ENCODE assay signal across 8 cellular contexts in genomic region chr14:55130194-55130550, GRCh38. TPM values are rescaled to one million over a fixed set of nuclear protein-coding genes. Genes with fewer than 3 reads are reported as not detected.
DNase-seq lines count a peak whose midpoint lies in the region; ATAC-seq, FAIRE-seq and TF ChIP-seq lines count a peak whose summit lies in the region.

No MANE protein-coding gene starts in this region.

- POLR2A ChIA-PET in activated naive CD8-positive, alpha-beta T cell treated with anti-CD3 and anti-CD28 coated beads, Interleukin-2, amount 10 ng/mL, durations not matched to agents 7 days and 5 days (lab: Charles Lee) = interaction anchor here (1.2 to 4.0 kb wide), 7 partner anchors 9 to 38 kb away, joined by 4 to 55 read pairs (median 5); no protein-coding TSS in a partner anchor

- H3K36me3 Mint-ChIP-seq in activated CD4-positive, alpha-beta T cell treated with anti-CD3 and anti-CD28 coated beads, Interleukin-2, amount 10 ng/mL, durations not matched to agents 24 days and 14 days (ENCODE audit: low read depth) = peaks cover 8% of the 10 kb centered on the region
- peaks cover 37% of the 10 kb centered on the region for H3K36me3 Mint-ChIP-seq in activated naive CD8-positive, alpha-beta T cell treated with anti-CD3 and anti-CD28 coated beads, Interleukin-2, amount 10 ng/mL, durations not matched to agents 7 days and 5 days

- no peaks in the 10 kb centered on the region for H3K9me3 Mint-ChIP-seq in activated CD4-positive, alpha-beta T cell treated with anti-CD3 and anti-CD28 coated beads, Interleukin-2, amount 10 ng/mL, durations not matched to agents 24 days and 14 days
- no peaks in the 10 kb centered on the region for H3K9me3 Mint-ChIP-seq in activated naive CD8-positive, alpha-beta T cell treated with anti-CD3 and anti-CD28 coated beads, Interleukin-2, amount 10 ng/mL, durations not matched to agents 7 days and 5 days

- peaks cover 4% of the 10 kb centered on the region for H4K20me1 ChIP-seq in keratinocyte (ENCODE audit: control insufficient read depth, extremely low read depth, insufficient read depth, low read length)

- peaks cover 55% of the 10 kb centered on the region for H3K79me2 ChIP-seq in keratinocyte (ENCODE audit: control insufficient read depth, insufficient read depth, low read length)

- H3K9ac ChIP-seq in keratinocyte (ENCODE audit: control insufficient read depth, extremely low read depth, insufficient read depth, low read length) = peak overlapping the region; percentile 96

- FAIRE-seq in keratinocyte (lab: Jason Lieb, UNC) = peak; percentile 51
- FAIRE-seq in RCC 7860 (lab: Jason Lieb, UNC) = no peak

- H3K4me1 Mint-ChIP-seq in activated CD4-positive, alpha-beta T cell treated with anti-CD3 and anti-CD28 coated beads, Interleukin-2, amount 10 ng/mL, durations not matched to agents 24 days and 14 days = peaks cover 26% of the 10 kb centered on the region
- H3K4me1 Mint-ChIP-seq in activated naive CD8-positive, alpha-beta T cell treated with anti-CD3 and anti-CD28 coated beads, Interleukin-2, amount 10 ng/mL, durations not matched to agents 7 days and 5 days = peaks cover 39% of the 10 kb centered on the region

- H3K27ac Mint-ChIP-seq in activated CD4-positive, alpha-beta T cell treated with anti-CD3 and anti-CD28 coated beads, Interleukin-2, amount 10 ng/mL, durations not matched to agents 24 days and 14 days = no peak overlapping the region
- peak overlapping the region; percentile 27 for H3K27ac Mint-ChIP-seq in activated naive CD8-positive, alpha-beta T cell treated with anti-CD3 and anti-CD28 coated beads, Interleukin-2, amount 10 ng/mL, durations not matched to agents 7 days and 5 days

- intact Hi-C loops in activated CD4-positive, alpha-beta T cell treated with anti-CD3 and anti-CD28 coated beads, Interleukin-2, amount 10 ng/mL, durations not matched to agents 24 days and 14 days (cut with micrococcal nuclease) = loop anchor here (2.0 kb wide), 1 partner anchor 41 kb away; no protein-coding TSS in a partner anchor

- peak overlapping the region; percentile 82 for H3K4me3 Mint-ChIP-seq in activated CD4-positive, alpha-beta T cell treated with anti-CD3 and anti-CD28 coated beads, Interleukin-2, amount 10 ng/mL, durations not matched to agents 24 days and 14 days
- peak overlapping the region; percentile 85 for H3K4me3 Mint-ChIP-seq in activated naive CD8-positive, alpha-beta T cell treated with anti-CD3 and anti-CD28 coated beads, Interleukin-2, amount 10 ng/mL, durations not matched to agents 7 days and 5 days

- H3K27ac ChIP-seq in keratinocyte (ENCODE audit: control insufficient read depth, insufficient read depth, low read length) = peak overlapping the region; percentile 92
- H3K27ac ChIP-seq in thoracic aorta = peak overlapping the region; percentile 89 to 95

- DNase-seq in activated CD4-positive, alpha-beta T cell treated with anti-CD3 and anti-CD28 coated beads, Interleukin-2, amount 10 ng/mL, durations not matched to agents 24 days and 14 days = no peak
- no peak for DNase-seq in activated CD4-positive, alpha-beta T cell treated with anti-CD3 and anti-CD28 coated beads, Interleukin-2, amount 50 U/mL, for 1 hour
- DNase-seq in activated naive CD8-positive, alpha-beta T cell treated with anti-CD3 and anti-CD28 coated beads, Interleukin-2, amount 10 ng/mL, durations not matched to agents 7 days and 5 days = no peak
- DNase-seq in keratinocyte (ENCODE audit: low read depth, low spot score) (no peak), thoracic aorta (ENCODE audit: low spot score) (no peak), ureter (ENCODE audit: low spot score) (no peak), NCI-H187 treated with DMSO at 0.1 percent for 48 hours (lab: John Stamatoyannopoulos, UW) (no peak), RCC 7860 (ENCODE audit: low spot score) (no peak)

- peaks cover 2% of the 10 kb centered on the region for H3K9me1 ChIP-seq in keratinocyte (ENCODE audit: control insufficient read depth, extremely low read depth, insufficient read depth, low read length)

- H3K9me3 ChIP-seq in keratinocyte (ENCODE audit: control insufficient read depth, low read depth, low read length) (no peaks in the 10 kb centered on the region), thoracic aorta (no peaks in the 10 kb centered on the region)

- dilution Hi-C loops in keratinocyte (cut with MboI; ENCODE audit: extremely low pct_ligation_motif_present, low sequenced_read_pairs) = no loop called here

- H3K27me3 ChIP-seq in keratinocyte (ENCODE audit: control insufficient read depth, extremely low read depth, insufficient read depth, low read length) = no peaks in the 10 kb centered on the region
- H3K27me3 ChIP-seq in thoracic aorta (replicated peaks; ENCODE audit: insufficient read depth) = no peaks in the 10 kb centered on the region

- H3K4me2 ChIP-seq in keratinocyte (ENCODE audit: control insufficient read depth, extremely low read depth, insufficient read depth, low read depth, low read length) = peak overlapping the region; percentile 97

- peak overlapping the region; percentile 61 for H2AFZ ChIP-seq in keratinocyte (ENCODE audit: control insufficient read depth, low read length)

- TF ChIP-seq CTCF in keratinocyte (optimal IDR thresholded peaks at IDR 0.05 in 1 of 3, IDR thresholded peaks at IDR 0.05 in 1 of 3, conservative IDR thresholded peaks at IDR 0.05 in 1 of 3; ENCODE audit: extremely low read depth in 1 of 3, insufficient read depth in 2 of 3, low read length in 3 of 3) (no peak), thoracic aorta (IDR thresholded peaks at IDR 0.05) (no peak)

- peaks cover 39% of the 10 kb centered on the region for H3K4me1 ChIP-seq in keratinocyte (ENCODE audit: control insufficient read depth, extremely low read depth, insufficient read depth, low read length)
- H3K4me1 ChIP-seq in thoracic aorta (ENCODE audit: control insufficient read depth in 1 of 2, low read depth in 2 of 2) = peaks cover 9 to 64% of the 10 kb centered on the region in 2 donors

- H3K4me3 ChIP-seq in keratinocyte (ENCODE audit: control insufficient read depth in 2 of 3, extremely low read depth in 1 of 3, insufficient read depth in 2 of 3, low read depth in 1 of 3, low read length in 3 of 3) (peak overlapping the region; percentile 80 to 96 (median 85)), thoracic aorta (peak overlapping the region; percentile 76)

- no peak for ATAC-seq in activated naive CD8-positive, alpha-beta T cell treated with anti-CD3 and anti-CD28 coated beads, Interleukin-2, amount 10 ng/mL, durations not matched to agents 7 days and 5 days (ENCODE audit: low read depth)
- no peak for ATAC-seq in thoracic aorta (ENCODE audit: insufficient number of reproducible peaks, low FRiP score, low read depth)

- peaks cover 0 to 18% of the 10 kb centered on the region in 2 experiments for H3K36me3 ChIP-seq in keratinocyte (ENCODE audit: control insufficient read depth in 2 of 2, extremely low read depth in 1 of 2, insufficient read depth in 2 of 2, low read length in 2 of 2)
- H3K36me3 ChIP-seq in thoracic aorta = no peaks in the 10 kb centered on the region

- peaks cover 20% of the 10 kb centered on the region for H3K27me3 Mint-ChIP-seq in activated CD4-positive, alpha-beta T cell treated with anti-CD3 and anti-CD28 coated beads, Interleukin-2, amount 10 ng/mL, durations not matched to agents 24 days and 14 days
- H3K27me3 Mint-ChIP-seq in activated naive CD8-positive, alpha-beta T cell treated with anti-CD3 and anti-CD28 coated beads, Interleukin-2, amount 10 ng/mL, durations not matched to agents 7 days and 5 days = peaks cover 14% of the 10 kb centered on the region

RNA-seq across cellular contexts. Expression of gene LGALS3, which starts 1.1 kb away (rescaled TPM):
- 11.1 and 12.2 TPM in 2 replicates for total RNA-seq in activated CD4-positive, alpha-beta T cell treated with anti-CD3 and anti-CD28 coated beads, Interleukin-2, amount 10 ng/mL, durations not matched to agents 24 days and 14 days
- total RNA-seq in activated naive CD8-positive, alpha-beta T cell treated with anti-CD3 and anti-CD28 coated beads, Interleukin-2, amount 10 ng/mL, durations not matched to agents 7 days and 5 days = 100 to 1,000 TPM; 115 to 119 TPM
- polyA plus RNA-seq in keratinocyte = 134 to 202 TPM (median 193 TPM) in 3 replicates
- polyA plus RNA-seq in keratinocyte (2011; ENCODE audit: low read depth) = 67.5 TPM
- polyA plus RNA-seq in keratinocyte (2011; cell fraction: cytosol; rRNA removed) = 201 and 210 TPM in 2 replicates
- 92.3 and 104 TPM in 2 replicates for polyA plus RNA-seq in keratinocyte (2011; cell fraction: nucleus; rRNA removed)
- 168 and 322 TPM in 2 replicates for polyA plus RNA-seq in keratinocyte (2012; ENCODE audit: low replicate concordance)
- polyA minus RNA-seq in keratinocyte = 64.6 to 96.7 TPM (median 72.3 TPM) in 3 replicates
- 138 TPM for polyA minus RNA-seq in keratinocyte (2011; cell fraction: cytosol; rRNA and poly(A)+ RNA removed)
- polyA minus RNA-seq in keratinocyte (2011; cell fraction: nucleus; rRNA and poly(A)+ RNA removed) = 52.1 and 53.9 TPM in 2 replicates
- total RNA-seq in thoracic aorta (100 to 1,000 TPM; 195 to 237 TPM), ureter (193 TPM)
